24 cellular contexts compared by ENCODE assay signal in genomic region chr18:48194787-48195186, GRCh38.
A peak's percentile ranks its signal among the peaks of the same experiment; 100 is the strongest.
DNase-seq lines count a peak whose midpoint lies in the region; ATAC-seq, FAIRE-seq and TF ChIP-seq lines count a peak whose summit lies in the region.
"Had no signal": no experiment of that assay in that cellular context is flagged by ENCODE, and none has a peak within 500 bp of the region (broad histone marks: within the 10 kb centered on the region; RNA-seq: fewer than 3 reads in every experiment).

No MANE protein-coding gene starts in this region.

- DNase-seq in D341Med (ENCODE audit: low spot score) (peak; percentile 17), RPMI7951 (ENCODE audit: low read depth) (peak; percentile 7), foreskin keratinocyte (no peak), omental fat pad (ENCODE audit: low spot score) (no peak), pancreas (no peak), COLO829 (ENCODE audit: low spot score) (no peak), NCI-H510A treated with DMSO at 0.1 percent for 48 hours (lab: John Stamatoyannopoulos, UW) (no peak)
- DNase-seq: DMS79 treated with DMSO at 0.1 percent for 48 hours, H9, HFFc6, IMR-90, NCI-H1105, NCI-H146, NCI-H2029 treated with DMSO at 0.1 percent for 48 hours, NCI-H226, NCI-H524 treated with DMSO at 0.1 percent for 48 hours, PC-3, SIG-M5, SK-N-SH had no signal

- TF ChIP-seq CTCF in foreskin keratinocyte (conservative IDR thresholded peaks at IDR 0.05) (no peak), omental fat pad (IDR thresholded peaks at IDR 0.05) (no peak), pancreas (IDR thresholded peaks at IDR 0.05) (no peak)

- no peak overlapping the region for H3K4me3 ChIP-seq in pancreas

- 73 to 82% methylated on average over 2 of the region's 2 CpGs for WGBS in pancreas, 2 donors

- no peaks in the 10 kb centered on the region for H3K4me1 ChIP-seq in foreskin keratinocyte
- no peaks in the 10 kb centered on the region for H3K4me1 ChIP-seq in pancreas

- H3K27ac ChIP-seq in foreskin keratinocyte (peak overlapping the region; percentile 58), pancreas (no peak overlapping the region)
- H3K27ac ChIP-seq: HL-60, KMS-11, RWPE1 had no signal

- ATAC-seq in foreskin keratinocyte, result no peak
- peak; percentile 52 for ATAC-seq in omental fat pad (ENCODE audit: low FRiP score)
- ATAC-seq in GM18870 (IDR thresholded peaks at IDR 0.05; ENCODE audit: unreplicated experiment), result no peak
- ATAC-seq in pancreas, result no peak
- ATAC-seq: PC-3 had no signal

- intact Hi-C loops in pancreas (cut with DNase I), result no loop called here

- H3K27me3 ChIP-seq in foreskin keratinocyte (peaks cover 6% of the 10 kb centered on the region), pancreas (no peaks in the 10 kb centered on the region)

- H3K36me3 ChIP-seq in pancreas, result no peaks in the 10 kb centered on the region

- H3K9me3 ChIP-seq in pancreas, result no peaks in the 10 kb centered on the region
- H3K9me3 ChIP-seq: SK-N-SH had no signal

- no peak for FAIRE-seq in pancreas (lab: Jason Lieb, UNC)
- FAIRE-seq: A204.1 had no signal

Comparison
In these comparisons a context has a peak if more than half of its experiments do, and no peak if none do; other contexts are left out.
1. DNase-seq: peak in D341Med (single experiment) and RPMI7951 (single experiment); none in foreskin keratinocyte (0 of 2), omental fat pad (single experiment), pancreas (0 of 6), COLO829 (single experiment) and NCI-H510A treated with DMSO at 0.1 percent for 48 hours (single experiment).